ENCODE assay signal across 8 cellular contexts in the genomic region with DNA sequence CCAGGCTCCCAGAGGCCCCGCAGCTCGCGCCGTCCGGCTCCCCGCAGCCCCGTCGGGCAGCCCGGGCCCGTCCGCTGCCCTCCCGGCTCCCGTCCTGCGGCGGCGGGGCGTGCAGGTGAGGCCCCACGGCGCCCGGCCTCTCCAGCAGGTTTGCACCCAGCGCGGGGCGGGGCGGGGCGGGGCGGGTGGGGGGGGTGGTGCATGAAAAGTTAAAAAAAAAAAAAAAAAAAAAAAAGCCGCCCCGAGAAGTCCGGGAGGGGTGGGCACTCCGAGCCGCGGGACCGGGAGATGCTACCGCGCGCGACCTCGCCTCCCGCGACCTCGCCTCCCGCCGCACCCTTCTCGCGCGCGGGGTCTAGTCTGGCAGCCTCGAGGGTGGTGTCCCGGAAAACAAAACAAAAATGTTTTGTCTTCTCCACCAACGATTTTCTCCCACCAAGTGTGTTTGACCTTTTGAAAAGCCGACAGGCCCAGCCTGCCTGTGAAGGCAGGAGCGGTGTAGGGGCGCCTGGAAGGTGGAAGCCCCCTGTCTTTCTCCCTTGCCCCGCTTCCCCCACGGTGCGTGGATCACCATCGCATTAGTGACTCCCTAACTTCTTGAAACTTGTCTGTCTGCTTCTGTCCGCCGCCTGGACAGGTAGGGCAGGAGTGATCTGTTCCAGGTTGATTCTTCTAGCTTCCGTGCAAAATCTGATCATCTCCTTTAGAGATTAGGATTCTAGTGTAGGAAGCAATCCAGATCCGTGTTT. TPM values are rescaled to one million over a fixed set of nuclear protein-coding genes. Genes with fewer than 3 reads are reported as not detected.
DNase-seq lines count a peak whose midpoint lies in the region; ATAC-seq, FAIRE-seq and TF ChIP-seq lines count a peak whose summit lies in the region.

No MANE protein-coding gene starts in this region.

- no peaks in the 10 kb centered on the region for H3K27me3 Mint-ChIP-seq in activated B cell treated with CpG ODN at 0.5 μM for 24 hours

- intact Hi-C loops in activated B cell treated with CpG ODN at 0.5 μM for 24 hours (cut with micrococcal nuclease), result loop anchor here (2.0 to 10.0 kb wide), 4 partner anchors 140 to 424 kb away; partner anchors contain the start of genes CLIC4 and SRRM1

- peaks cover 11% of the 10 kb centered on the region for H3K36me3 Mint-ChIP-seq in activated B cell treated with CpG ODN at 0.5 μM for 24 hours (ENCODE audit: low read depth)

- peak overlapping the region; percentile 11 for H3K27ac ChIP-seq in parathyroid adenoma

- peak; percentile 23; the same call in 1 of the 2 replicates for TF ChIP-seq POLR2A in H54 (IDR thresholded peaks at IDR 0.05; ENCODE audit: low read depth, low read length)

- peak overlapping the region; percentile 61 for H3K4me3 ChIP-seq in fibroblast of mammary gland (ENCODE audit: control insufficient read depth, low read depth, low read length)
- peak overlapping the region; percentile 57 for H3K4me3 ChIP-seq in parathyroid adenoma (ENCODE audit: low read depth, low read length)

- CTCF ChIA-PET in activated B cell treated with CpG ODN at 0.5 μM for 24 hours (lab: Charles Lee), result interaction anchor here (0.6 to 2.0 kb wide), 7 partner anchors 21 to 88 kb away, joined by 3 to 9 read pairs (median 6); partner anchors contain the start of gene NIPAL3

- no peaks in the 10 kb centered on the region for H3K79me2 ChIP-seq in parathyroid adenoma

- POLR2A ChIA-PET in activated B cell treated with CpG ODN at 0.5 μM for 24 hours (lab: Charles Lee), result interaction anchor here (0.6 to 4.0 kb wide), 13 partner anchors 9 to 316 kb away, joined by 3 to 42 read pairs (median 9); partner anchors contain the start of genes CLIC4, IFNLR1, NIPAL3 and STPG1

- DNase-seq in 8988T (peak; percentile 37), H54 (ENCODE audit: insufficient read length, low spot score) (no peak), activated B cell treated with CpG ODN at 0.5 μM for 24 hours (no peak), fibroblast of mammary gland (ENCODE audit: low read depth) (no peak), Kasumi-1 (lab: John Stamatoyannopoulos, UW) (no peak)

- H3K27me3 ChIP-seq in parathyroid adenoma (ENCODE audit: control insufficient read depth, insufficient read depth, low read length), result no peaks in the 10 kb centered on the region

- FAIRE-seq in H54 (lab: Jason Lieb, UNC), result no peak

- H3K9ac ChIP-seq in parathyroid adenoma, result no peak overlapping the region

- H3K9me3 Mint-ChIP-seq in activated B cell treated with CpG ODN at 0.5 μM for 24 hours, result no peaks in the 10 kb centered on the region

- H3K27ac Mint-ChIP-seq in activated B cell treated with CpG ODN at 0.5 μM for 24 hours, result peak overlapping the region; percentile 89

- H3K4me1 Mint-ChIP-seq in activated B cell treated with CpG ODN at 0.5 μM for 24 hours, result peaks cover 52% of the 10 kb centered on the region

- peak overlapping the region; percentile 82 for H3K4me2 ChIP-seq in parathyroid adenoma (ENCODE audit: low read length)

- H3K36me3 ChIP-seq in parathyroid adenoma (ENCODE audit: control insufficient read depth, insufficient read depth, low read length), result no peaks in the 10 kb centered on the region

- no peaks in the 10 kb centered on the region for H3K9me3 ChIP-seq in parathyroid adenoma (ENCODE audit: control insufficient read depth, low read length)

- H3K4me3 Mint-ChIP-seq in activated B cell treated with CpG ODN at 0.5 μM for 24 hours, result peak overlapping the region; percentile 90

- TF ChIP-seq CTCF in activated B cell treated with CpG ODN at 0.5 μM for 24 hours (IDR thresholded peaks at IDR 0.05) (no peak), fibroblast of mammary gland (conservative IDR thresholded peaks at IDR 0.05; ENCODE audit: control insufficient read depth, insufficient read depth, low read depth, low read length) (no peak), parathyroid adenoma (IDR thresholded peaks at IDR 0.05) (no peak)

- no peaks in the 10 kb centered on the region for H3K4me1 ChIP-seq in parathyroid adenoma

- ATAC-seq in activated B cell treated with CpG ODN at 0.5 μM for 24 hours (ENCODE audit: low read depth) (peak; percentile 42), GM21825 (IDR thresholded peaks at IDR 0.05; ENCODE audit: unreplicated experiment) (no peak), GM21447 (IDR thresholded peaks at IDR 0.05; ENCODE audit: unreplicated experiment) (no peak)

- peak overlapping the region; percentile 65 for H2AFZ ChIP-seq in parathyroid adenoma

RNA-seq across cellular contexts. Expression of gene RCAN3, which starts 0.5 kb away (rescaled TPM):
- 22.8 and 23.6 TPM in 2 replicates for total RNA-seq in activated B cell treated with CpG ODN at 0.5 μM for 24 hours

RNA-seq across cellular contexts. Expression of gene NCMAP, which starts 52.7 kb away (rescaled TPM):
- not detected in 2 replicates for total RNA-seq in activated B cell treated with CpG ODN at 0.5 μM for 24 hours
